8 cellular contexts compared by ENCODE assay signal in genomic region chr19:44723952-44724319, GRCh38. TPM values are rescaled to one million over a fixed set of nuclear protein-coding genes. Genes with fewer than 3 reads are reported as not detected.
DNase-seq lines count a peak whose midpoint lies in the region; TF ChIP-seq lines count a peak whose summit lies in the region.

No MANE protein-coding gene starts in this region.

- H3K4me3 Mint-ChIP-seq in nephron progenitor cell, result no peak overlapping the region

- no peaks in the 10 kb centered on the region for H3K9me3 Mint-ChIP-seq in nephron progenitor cell

- H3K27me3 Mint-ChIP-seq in nephron progenitor cell (ENCODE audit: low read depth, poor library complexity), result peaks cover 31% of the 10 kb centered on the region

- H3K36me3 Mint-ChIP-seq in nephron progenitor cell (ENCODE audit: low read depth), result no peaks in the 10 kb centered on the region

- H3K9ac ChIP-seq in fibroblast of lung (ENCODE audit: insufficient read depth, low read length), result no peak overlapping the region

- no peaks in the 10 kb centered on the region for H3K79me2 ChIP-seq in fibroblast of lung (ENCODE audit: control insufficient read depth, insufficient read depth, low read length)

- H3K36me3 ChIP-seq in Peyer's patch, result no peaks in the 10 kb centered on the region
- H3K36me3 ChIP-seq in fibroblast of lung (ENCODE audit: control insufficient read depth, insufficient read depth, low read length), result no peaks in the 10 kb centered on the region

- H3K27ac ChIP-seq in Peyer's patch (peak overlapping the region; percentile 50 to 89 (median 84)), fibroblast of lung (ENCODE audit: insufficient read depth, low read length) (no peak overlapping the region)

- peak in 1 of 2 donors; percentile 37 for TF ChIP-seq POLR2A in Peyer's patch (IDR thresholded peaks at IDR 0.05)

- H3K27ac Mint-ChIP-seq in nephron progenitor cell, result no peak overlapping the region

- H3K4me1 Mint-ChIP-seq in nephron progenitor cell, result peaks cover 47% of the 10 kb centered on the region

- H3K4me3 ChIP-seq in Peyer's patch (peak overlapping the region in 2 of 4 donors; percentile 33 to 35), fibroblast of lung (replicated peaks in 1 of 4; ENCODE audit: control extremely low read depth in 1 of 4, insufficient read depth in 1 of 4, low read depth in 3 of 4, low read length in 4 of 4) (no peak overlapping the region)

- H3K9me3 ChIP-seq in Peyer's patch (no peaks in the 10 kb centered on the region), fibroblast of lung (ENCODE audit: control insufficient read depth, insufficient read depth, low read depth, low read length) (no peaks in the 10 kb centered on the region)

- no peaks in the 10 kb centered on the region for H3K27me3 ChIP-seq in Peyer's patch
- no peaks in the 10 kb centered on the region for H3K27me3 ChIP-seq in fibroblast of lung (ENCODE audit: control insufficient read depth, insufficient read depth, low read length)

- TF ChIP-seq CTCF in Peyer's patch (IDR thresholded peaks at IDR 0.05), result peak; percentile 96 to 99 (median 98)
- peak; percentile 86 to 96 for TF ChIP-seq CTCF in fibroblast of lung (conservative IDR thresholded peaks at IDR 0.05 in 1 of 2, IDR thresholded peaks at IDR 0.05 in 1 of 2; ENCODE audit: low read depth in 1 of 2, low read length in 2 of 2)
- peak; percentile 98 for TF ChIP-seq CTCF in nephron progenitor cell (IDR thresholded peaks at IDR 0.05)

- peak; percentile 65 for DNase-seq in NK-92 treated with Interleukin-12 subunit alpha and Interleukin-12 subunit beta, amount 100 ng/mL, for 24 hours (lab: John Stamatoyannopoulos, UW)
- DNase-seq in NK-92 (lab: John Stamatoyannopoulos, UW; ENCODE audit: unreplicated experiment), result no peak
- peak; percentile 68 for DNase-seq in HuH-7 (ENCODE audit: low spot score)
- peak; percentile 72 to 92 (median 92) for DNase-seq in Peyer's patch
- peak; percentile 63 for DNase-seq in activated T-helper 1 cell treated with Interleukin-2 at 50 U/mL for 16 hours (ENCODE audit: low read depth)
- DNase-seq in fibroblast of lung (ENCODE audit: low read depth in 2 of 2), result peak; percentile 63 to 79
- DNase-seq in nephron progenitor cell, result peak; percentile 82
- peak; percentile 67 for DNase-seq in stimulated activated naive CD4-positive, alpha-beta T cell treated with Interleukin-2 at 50 U/mL for 16 hours (lab: John Stamatoyannopoulos, UW)

- no peaks in the 10 kb centered on the region for H4K20me1 ChIP-seq in fibroblast of lung (ENCODE audit: control insufficient read depth, extremely low read depth, insufficient read depth, low read length)

- H3K4me2 ChIP-seq in fibroblast of lung (ENCODE audit: extremely low read depth, insufficient read depth, low read length), result no peak overlapping the region

- H3K4me1 ChIP-seq in Peyer's patch (peaks cover 0 to 33% (median 12%) of the 10 kb centered on the region in 4 donors), fibroblast of lung (ENCODE audit: control insufficient read depth, extremely low read depth, insufficient read depth, low read length) (peaks cover 8% of the 10 kb centered on the region)

- H2AFZ ChIP-seq in fibroblast of lung (ENCODE audit: low read length), result no peak overlapping the region

RNA-seq across cellular contexts. Expression of gene BCL3, which starts 24.6 kb away (rescaled TPM):
- 100 to 1,000 TPM in 3 of 4 donors, 10 to 100 TPM in 1; 45.4 to 136 (median 119) TPM for total RNA-seq in Peyer's patch
- 10.8 and 20.6 TPM in 2 replicates for total RNA-seq in fibroblast of lung
- polyA plus RNA-seq in fibroblast of lung, result 6.8 and 10.7 TPM in 2 replicates
- polyA plus RNA-seq in fibroblast of lung (2012), result 50.8 and 53.1 TPM in 2 replicates
- 37.8 and 45.9 TPM in 2 replicates for polyA minus RNA-seq in fibroblast of lung (ENCODE audit: low replicate concordance)

RNA-seq across cellular contexts. Expression of gene CEACAM16, which starts 25.0 kb away (rescaled TPM):
- not detected for total RNA-seq in Peyer's patch
- total RNA-seq in fibroblast of lung, result under 0.01 TPM in 1 of 2 replicates, not detected in the other
- not detected in 2 replicates for polyA plus RNA-seq in fibroblast of lung
- polyA plus RNA-seq in fibroblast of lung (2012), result not detected in 2 replicates
- polyA minus RNA-seq in fibroblast of lung (ENCODE audit: low replicate concordance), result not detected in 2 replicates

RNA-seq across cellular contexts. Expression of gene CEACAM19, which starts 52.7 kb away (rescaled TPM):
- total RNA-seq in Peyer's patch, result 10 to 100 TPM in 3 of 4 donors, 1 to 10 TPM in 1; 4.4 to 16.9 (median 13.3) TPM
- total RNA-seq in fibroblast of lung, result 3.1 and 7.8 TPM in 2 replicates
- polyA plus RNA-seq in fibroblast of lung, result 7.7 and 9.9 TPM in 2 replicates
- polyA plus RNA-seq in fibroblast of lung (2012), result 13.4 and 17.4 TPM in 2 replicates
- polyA minus RNA-seq in fibroblast of lung (ENCODE audit: low replicate concordance), result 9.1 and 12.4 TPM in 2 replicates

RNA-seq across cellular contexts. Expression of gene CBLC, which starts 53.8 kb away (rescaled TPM):
- total RNA-seq in Peyer's patch (100 to 1,000 TPM in 3 of 4 donors, 10 to 100 TPM in 1; 84.2 to 197 (median 132) TPM), fibroblast of lung (under 0.01 and 0.33 TPM in 2 replicates)
- 0.06 TPM in 1 of 2 replicates, not detected in the other for polyA plus RNA-seq in fibroblast of lung
- not detected in 2 replicates for polyA plus RNA-seq in fibroblast of lung (2012)
- not detected in 2 replicates for polyA minus RNA-seq in fibroblast of lung (ENCODE audit: low replicate concordance)
